Comparison of ENCODE assay signal across 23 cellular contexts in genomic region chr20:36337886-36338285, GRCh38. TPM values are rescaled to one million over a fixed set of nuclear protein-coding genes. Genes with fewer than 3 reads are reported as not detected.
A peak's percentile ranks its signal among the peaks of the same experiment; 100 is the strongest.
DNase-seq lines count a peak whose midpoint lies in the region; FAIRE-seq and TF ChIP-seq lines count a peak whose summit lies in the region.
"Had no signal": no experiment of that assay in that cellular context is flagged by ENCODE, and none has a peak within 500 bp of the region (broad histone marks: within the 10 kb centered on the region; RNA-seq: fewer than 3 reads in every experiment).

No MANE protein-coding gene starts in this region.

- H3F3A ChIP-seq in SK-N-SH (replicated peaks; ENCODE audit: insufficient read depth): no peaks in the 10 kb centered on the region

- no peak overlapping the region for H2AFZ ChIP-seq in H9 (ENCODE audit: low read length)
- H2AFZ ChIP-seq in SK-N-SH (ENCODE audit: low read depth): no peak overlapping the region

- no peak overlapping the region for H2BK12ac ChIP-seq in H9 (ENCODE audit: insufficient read length, low read depth, low read length)

- no peaks in the 10 kb centered on the region for H3K23me2 ChIP-seq in H9 (ENCODE audit: insufficient read length, low read depth, low read length, poor library complexity, severe bottlenecking)

- H3K4me1 ChIP-seq in H9 (ENCODE audit: insufficient read depth, low read length): peaks cover 4% of the 10 kb centered on the region; the same call in 1 of the 2 replicates
- H3K4me1 ChIP-seq in NT2/D1 (ENCODE audit: insufficient read depth, insufficient read length): peaks cover 40% of the 10 kb centered on the region
- no peaks in the 10 kb centered on the region for H3K4me1 ChIP-seq in kidney (ENCODE audit: control insufficient read depth in 1 of 2, insufficient read depth in 1 of 2, low read depth in 1 of 2, low read length in 2 of 2)
- no peaks in the 10 kb centered on the region for H3K4me1 ChIP-seq in spleen
- H3K4me1 ChIP-seq in SK-N-SH (ENCODE audit: control insufficient read depth in 1 of 2, insufficient read depth in 2 of 2, low read depth in 1 of 2, low read length in 1 of 2): peaks cover 0 to 15% of the 10 kb centered on the region in 2 experiments; a peak in 1 of 4 replicates
- H3K4me1 ChIP-seq: BLaER1, Caco-2 had no signal

- no peak for FAIRE-seq in kidney (lab: Jason Lieb, UNC)
- FAIRE-seq: A204.1, D721Med, G401.6, GM12891, GM19239 had no signal

- H3K4ac ChIP-seq in H9 (ENCODE audit: low read depth, low read length): no peak overlapping the region

- H2BK120ac ChIP-seq in H9 (ENCODE audit: low read depth, low read length, poor library complexity, severe bottlenecking): no peak overlapping the region

- no peaks in the 10 kb centered on the region for H3K79me1 ChIP-seq in H9 (ENCODE audit: insufficient read depth, low read depth, low read length, poor library complexity, severe bottlenecking)

- no peak overlapping the region for H3K18ac ChIP-seq in H9 (ENCODE audit: insufficient read length, low read depth, low read length)

- H3K9ac ChIP-seq in H9 (ENCODE audit: extremely low read depth, insufficient read length, low read length) (no peak overlapping the region), NT2/D1 (ENCODE audit: insufficient read length, low read depth) (peak overlapping the region; percentile 44), kidney (ENCODE audit: low read length in 2 of 2) (no peak overlapping the region), SK-N-SH (no peak overlapping the region)
- H3K9ac ChIP-seq: BLaER1 had no signal

- no peak for TF ChIP-seq RAD21 in SK-N-SH (IDR thresholded peaks at IDR 0.05; ENCODE audit: low read length)

- WGBS in H9 (ENCODE audit: extremely low coverage, insufficient read length, low lambda C conversion rate): no CpG with 5 or more reads among the region's 4 CpGs
- WGBS in spleen, 5 donors: 59 to 74% (median 68%) methylated on average over 4 of the region's 4 CpGs
- WGBS in SK-N-SH (ENCODE audit: low lambda C conversion rate): 29% methylated on average over 4 of the region's 4 CpGs

- H3K27ac Mint-ChIP-seq in H9: no peak overlapping the region
- peak overlapping the region in 1 of 7 donors; percentile 53 for H3K27ac Mint-ChIP-seq in CD14-positive monocyte
- H3K27ac Mint-ChIP-seq: CD4-positive, alpha-beta T cell; CD8-positive, alpha-beta T cell had no signal

- H3K23ac ChIP-seq in H9 (ENCODE audit: insufficient read length, low read depth, low read length): no peak overlapping the region

- peaks cover 45% of the 10 kb centered on the region for H3K27me3 Mint-ChIP-seq in H9 (ENCODE audit: low read depth)
- H3K27me3 Mint-ChIP-seq in CD14-positive monocyte (ENCODE audit: low read depth in 3 of 3): peaks cover 13 to 19% (median 14%) of the 10 kb centered on the region in 3 donors

- CTCF ChIA-PET in SK-N-SH (lab: Yijun Ruan, JAX): no interaction called here

- H3T11ph ChIP-seq in H9 (ENCODE audit: low read length): no peak overlapping the region

- no peak overlapping the region for H4K8ac ChIP-seq in H9 (replicated peaks; ENCODE audit: insufficient read length, low read depth, low read length)

- H2BK5ac ChIP-seq in H9 (ENCODE audit: insufficient read length, low read length): no peak overlapping the region

- H4K5ac ChIP-seq in H9 (ENCODE audit: insufficient read length, low read depth, low read length): no peak overlapping the region

- peaks cover 8% of the 10 kb centered on the region; the same call in 1 of the 2 replicates for H3K27me3 ChIP-seq in H9 (ENCODE audit: insufficient read depth, low read length)
- no peaks in the 10 kb centered on the region for H3K27me3 ChIP-seq in NT2/D1 (ENCODE audit: insufficient read depth, insufficient read length)
- H3K27me3 ChIP-seq in spleen (replicated peaks in 1 of 7): peaks cover 0 to 78% (median 6%) of the 10 kb centered on the region in 7 donors
- no peaks in the 10 kb centered on the region; the same call in 1 of the 2 replicates for H3K27me3 ChIP-seq in SK-N-SH (ENCODE audit: insufficient read depth)
- H3K27me3 ChIP-seq: BE2C, BLaER1 had no signal

- no peak for TF ChIP-seq POLR2A in spleen (IDR thresholded peaks at IDR 0.05)

- no peak overlapping the region for H3K4me3 Mint-ChIP-seq in H9
- no peak overlapping the region for H3K4me3 Mint-ChIP-seq in CD14-positive monocyte
- H3K4me3 Mint-ChIP-seq: CD4-positive, alpha-beta T cell; CD8-positive, alpha-beta T cell had no signal

- TF ChIP-seq CTCF in H9 (conservative IDR thresholded peaks at IDR 0.05) (no peak), kidney (IDR thresholded peaks at IDR 0.05; ENCODE audit: borderline replicate concordance, extremely low read depth, insufficient read depth) (no peak), spleen (IDR thresholded peaks at IDR 0.05 in 8 of 11, conservative IDR thresholded peaks at IDR 0.05 in 3 of 11) (no peak), SK-N-SH (IDR thresholded peaks at IDR 0.05) (no peak), CD14-positive monocyte (IDR thresholded peaks at IDR 0.05) (no peak)

- no peaks in the 10 kb centered on the region for H4K20me1 ChIP-seq in H9 (ENCODE audit: control insufficient read depth, insufficient read depth, insufficient read length)
- H4K20me1 ChIP-seq in SK-N-SH (ENCODE audit: insufficient read depth): no peaks in the 10 kb centered on the region

- no peak overlapping the region for H2BK15ac ChIP-seq in H9 (ENCODE audit: low read depth, low read length)

- H3K4me3 ChIP-seq in NT2/D1 (ENCODE audit: insufficient read length, low read depth): no peak overlapping the region
- H3K4me3 ChIP-seq in kidney (ENCODE audit: low read length in 2 of 2): no peak overlapping the region
- no peak overlapping the region for H3K4me3 ChIP-seq in spleen
- no peak overlapping the region for H3K4me3 ChIP-seq in SK-N-SH (ENCODE audit: low read depth in 2 of 2, low read length in 1 of 2)
- H3K4me3 ChIP-seq: BLaER1 had no signal

- H3K36me3 Mint-ChIP-seq in H9 (ENCODE audit: insufficient read depth in 1 of 3, low read depth in 3 of 3) (no peaks in the 10 kb centered on the region), CD14-positive monocyte (no peaks in the 10 kb centered on the region)
- H3K36me3 Mint-ChIP-seq: CD8-positive, alpha-beta T cell had no signal

- TF ChIP-seq EP300 in SK-N-SH (IDR thresholded peaks at IDR 0.05; ENCODE audit: borderline replicate concordance in 1 of 2, low read depth in 1 of 2, low read length in 1 of 2): no peak

- H3K4me2 ChIP-seq in H9 (ENCODE audit: insufficient read depth, insufficient read length, low read length) (no peak overlapping the region), SK-N-SH (no peak overlapping the region)

- H4K91ac ChIP-seq in H9 (ENCODE audit: insufficient read length, low read depth, low read length): no peak overlapping the region

- H3K4me1 Mint-ChIP-seq in H9 (peaks cover 34 to 64% of the 10 kb centered on the region in 2 experiments), CD14-positive monocyte (no peaks in the 10 kb centered on the region)

- DNase-seq in H9 (no peak), NT2/D1 (ENCODE audit: low read depth, low spot score) (no peak), kidney (peak; percentile 47), spleen (peak; percentile 51), SK-N-SH (no peak), NCI-H146 treated with DMSO at 0.1 percent for 48 hours (lab: John Stamatoyannopoulos, UW; ENCODE audit: unreplicated experiment) (no peak), CD14-positive monocyte (ENCODE audit: low spot score) (no peak)
- DNase-seq: 8988T; ACHN; BE2C; C1 segment of cervical spinal cord; Calu3; CD4-positive, alpha-beta T cell; CD8-positive, alpha-beta T cell; DMS79 treated with DMSO at 0.1 percent for 48 hours; GF-D8 had no signal

- intact Hi-C loops in kidney (cut with DNase I): no loop called here
- intact Hi-C loops in spleen (cut with DNase I; ENCODE audit: low total_unique reads): no loop called here
- intact Hi-C loops in CD14-positive monocyte (cut with micrococcal nuclease): no loop called here

- H2BK20ac ChIP-seq in H9 (ENCODE audit: low read depth, low read length, poor library complexity, severe bottlenecking): no peak overlapping the region

- no peak overlapping the region for H2AK5ac ChIP-seq in H9 (ENCODE audit: insufficient read length, low read length)

- H3K56ac ChIP-seq in H9 (ENCODE audit: insufficient read length, low read depth, low read length): no peak overlapping the region

- H3K9me3 Mint-ChIP-seq in H9 (no peaks in the 10 kb centered on the region; a peak in 1 of 5 replicates), CD14-positive monocyte (peaks cover 0 to 3% (median 0%) of the 10 kb centered on the region in 7 donors)
- H3K9me3 Mint-ChIP-seq: CD4-positive, alpha-beta T cell; CD8-positive, alpha-beta T cell had no signal

- H3K27ac ChIP-seq in H9 (ENCODE audit: insufficient read length, low read depth, low read length) (no peak overlapping the region), kidney (ENCODE audit: low read depth in 2 of 2, low read length in 2 of 2) (no peak overlapping the region), spleen (no peak overlapping the region), SK-N-SH (ENCODE audit: low read depth in 2 of 2, low read length in 1 of 2) (no peak overlapping the region)
- H3K27ac ChIP-seq: BLaER1 had no signal

- H3K9me3 ChIP-seq in H9 (ENCODE audit: control insufficient read depth, low read depth, low read length): no peaks in the 10 kb centered on the region
- no peaks in the 10 kb centered on the region for H3K9me3 ChIP-seq in NT2/D1 (ENCODE audit: insufficient read depth, low read length)
- H3K9me3 ChIP-seq in kidney (ENCODE audit: control insufficient read depth in 1 of 2, low read length in 2 of 2): no peaks in the 10 kb centered on the region
- H3K9me3 ChIP-seq in spleen: no peaks in the 10 kb centered on the region
- H3K9me3 ChIP-seq in SK-N-SH: no peaks in the 10 kb centered on the region
- H3K9me3 ChIP-seq: BE2C, BLaER1, Caco-2 had no signal

- POLR2A ChIA-PET in SK-N-SH (lab: Yijun Ruan, JAX): no interaction called here

- no peaks in the 10 kb centered on the region for H3K36me3 ChIP-seq in NT2/D1 (ENCODE audit: insufficient read depth, insufficient read length, low read length)
- no peaks in the 10 kb centered on the region for H3K36me3 ChIP-seq in kidney (ENCODE audit: control insufficient read depth in 1 of 2, insufficient read depth in 2 of 2, low read length in 2 of 2)
- H3K36me3 ChIP-seq in spleen: no peaks in the 10 kb centered on the region
- H3K36me3 ChIP-seq in SK-N-SH (replicated peaks in 1 of 2; ENCODE audit: control insufficient read depth in 1 of 2, insufficient read depth in 2 of 2, low read length in 1 of 2): no peaks in the 10 kb centered on the region
- H3K36me3 ChIP-seq: BE2C, BLaER1 had no signal

- H3K9me2 ChIP-seq in SK-N-SH: no peaks in the 10 kb centered on the region

- H3K79me2 ChIP-seq in H9 (ENCODE audit: insufficient read depth, low read length) (no peaks in the 10 kb centered on the region), SK-N-SH (ENCODE audit: insufficient read depth) (no peaks in the 10 kb centered on the region)

- peak overlapping the region; percentile 8; the same call in 1 of the 2 replicates for H3K14ac ChIP-seq in H9 (ENCODE audit: insufficient read depth, low read length)

RNA-seq across cellular contexts. Expression of gene DLGAP4, which starts 31.7 kb away (rescaled TPM):
- total RNA-seq in H9 (2021) (48.0 and 54.6 TPM in 2 replicates), kidney (62.4 TPM), spleen (10 to 100 TPM; 44.5 to 60.9 (median 47.7) TPM)
- polyA plus RNA-seq in kidney (ENCODE audit: insufficient read depth, low read depth, low replicate concordance) (19.6 TPM), spleen (10 to 100 TPM; 12.0 to 28.4 (median 23.7) TPM), SK-N-SH (2012; rRNA removed) (12.7 and 31.2 TPM in 2 replicates), CD14-positive monocyte (10 to 100 TPM in 1 of 2 donors, 1 to 10 TPM in 1; 9.9 to 17.6 TPM)
- polyA plus RNA-seq in SK-N-SH (2012; cell fraction: cytosol; rRNA removed): 16.5 and 24.1 TPM in 2 replicates
- 65.0 and 82.1 TPM in 2 replicates for polyA plus RNA-seq in SK-N-SH (2012; cell fraction: nucleus; rRNA removed)

Comparison
In these comparisons a context has a peak if more than half of its experiments do, and no peak if none do; other contexts are left out.
1. DNase-seq: peak in kidney (single experiment) and spleen (single experiment); none in H9 (single experiment), NT2/D1 (single experiment), SK-N-SH (single experiment), NCI-H146 treated with DMSO at 0.1 percent for 48 hours (single experiment) and CD14-positive monocyte (single experiment).